In genomic region chr5:81879936-81880335, GRCh38 we compare ENCODE assay signal across 24 cellular contexts.
"Had no signal": no experiment of that assay in that cellular context is flagged by ENCODE, and none has a peak within 500 bp of the region (broad histone marks: within the 10 kb centered on the region; RNA-seq: fewer than 3 reads in every experiment).

No MANE protein-coding gene starts in this region.

- ATAC-seq: effector memory CD8-positive, alpha-beta T cell; esophagus mucosa; gastrocnemius medialis; heart right ventricle; left cardiac atrium; left lung; left ventricle myocardium superior; lower lobe of right lung; mucosa of descending colon; naive thymus-derived CD8-positive, alpha-beta T cell had no signal

- H3K4me1 Mint-ChIP-seq: endodermal cell; naive B cell; naive thymus-derived CD8-positive, alpha-beta T cell had no signal

- H3K4me3 Mint-ChIP-seq: dendritic cell treated with granulocyte-macrophage colony-stimulating factor and Interleukin-4, amounts not matched to agents 40 ng/mL and 50 ng/mL, for 4 days; effector memory CD8-positive, alpha-beta T cell; endodermal cell; mesothelial cell of epicardium; naive B cell; naive thymus-derived CD8-positive, alpha-beta T cell had no signal

- H3K27ac Mint-ChIP-seq: dendritic cell treated with granulocyte-macrophage colony-stimulating factor and Interleukin-4, amounts not matched to agents 40 ng/mL and 50 ng/mL, for 4 days; effector memory CD8-positive, alpha-beta T cell; endodermal cell; mesothelial cell of epicardium; naive B cell; naive thymus-derived CD8-positive, alpha-beta T cell had no signal

- H3K9me3 Mint-ChIP-seq: dendritic cell treated with granulocyte-macrophage colony-stimulating factor and Interleukin-4, amounts not matched to agents 40 ng/mL and 50 ng/mL, for 4 days; effector memory CD8-positive, alpha-beta T cell; endodermal cell; naive B cell; naive thymus-derived CD8-positive, alpha-beta T cell had no signal

- H3K27me3 Mint-ChIP-seq: dendritic cell treated with granulocyte-macrophage colony-stimulating factor and Interleukin-4, amounts not matched to agents 40 ng/mL and 50 ng/mL, for 4 days; naive B cell had no signal

- DNase-seq: cortex of kidney; effector CD8-positive, alpha-beta T cell; effector memory CD8-positive, alpha-beta T cell; endodermal cell; erythroblast; esophagus squamous epithelium; foreskin fibroblast; foreskin melanocyte; gastrocnemius medialis; glutamatergic neuron; head of caudate nucleus; heart right ventricle; hippocampal formation; left cardiac atrium; left lung; left ventricle myocardium superior; lower lobe of right lung; mesenchymal stem cell; mucosa of descending colon; naive B cell; naive thymus-derived CD8-positive, alpha-beta T cell had no signal

- H3K36me3 Mint-ChIP-seq: mesothelial cell of epicardium; naive B cell; naive thymus-derived CD8-positive, alpha-beta T cell had no signal
